23 cellular contexts compared by ENCODE assay signal in genomic region chr11:20310596-20311394, GRCh38. TPM values are rescaled to one million over a fixed set of nuclear protein-coding genes. Genes with fewer than 3 reads are reported as not detected.
DNase-seq lines count a peak whose midpoint lies in the region; ATAC-seq and TF ChIP-seq lines count a peak whose summit lies in the region.
"Had no signal": no experiment of that assay in that cellular context is flagged by ENCODE, and none has a peak within 500 bp of the region (broad histone marks: within the 10 kb centered on the region; RNA-seq: fewer than 3 reads in every experiment).

No MANE protein-coding gene starts in this region.

- H3K4me1 Mint-ChIP-seq in endodermal cell, result peaks cover 30% of the 10 kb centered on the region
- H3K4me1 Mint-ChIP-seq: activated CD4-positive, alpha-beta T cell treated with anti-CD3 and anti-CD28 coated beads for 36 hours; CD4-positive, CD25-positive, alpha-beta regulatory T cell; natural killer cell; stimulated activated naive B cell treated with anti-CD40 and anti-IgM and Interleukin-4, amounts not matched to agents 10 μg/mL and 1 μg/mL and 100 μg/mL, for 72 hours had no signal

- H3K4me3 Mint-ChIP-seq in endodermal cell, result no peak overlapping the region
- H3K4me3 Mint-ChIP-seq: activated CD4-positive, alpha-beta T cell treated with anti-CD3 and anti-CD28 coated beads for 36 hours; CD4-positive, CD25-positive, alpha-beta regulatory T cell; H9; natural killer cell; stimulated activated naive B cell treated with anti-CD40 and anti-IgM and Interleukin-4, amounts not matched to agents 10 μg/mL and 1 μg/mL and 100 μg/mL, for 72 hours had no signal

- TF ChIP-seq CTCF in endodermal cell (conservative IDR thresholded peaks at IDR 0.05), result no peak

- H3K4me1 ChIP-seq in endodermal cell (ENCODE audit: control insufficient read depth, insufficient read depth, low read length), result peaks cover 8% of the 10 kb centered on the region
- no peaks in the 10 kb centered on the region for H3K4me1 ChIP-seq in right cardiac atrium (ENCODE audit: control insufficient read depth, insufficient read depth, low read length)
- H3K4me1 ChIP-seq: A549 had no signal

- no peaks in the 10 kb centered on the region for H3K9me3 ChIP-seq in endodermal cell (ENCODE audit: control insufficient read depth, low read length)
- H3K9me3 ChIP-seq in right cardiac atrium (ENCODE audit: control insufficient read depth, low read length), result no peaks in the 10 kb centered on the region
- H3K9me3 ChIP-seq: A549 had no signal

- peaks cover 5% of the 10 kb centered on the region for H3K27me3 Mint-ChIP-seq in endodermal cell (ENCODE audit: insufficient read depth)

- 75 to 86% methylated on average over 4 to 11 of the region's 11 CpGs for WGBS in endodermal cell (ENCODE audit: insufficient coverage in 1 of 2, insufficient read length in 1 of 2), 2 experiments
- 85% methylated on average over 11 of the region's 11 CpGs for WGBS in right cardiac atrium

- H3K4me3 ChIP-seq in endodermal cell (ENCODE audit: low read length), result no peak overlapping the region
- no peak overlapping the region for H3K4me3 ChIP-seq in right cardiac atrium (ENCODE audit: low read length)
- H3K4me3 ChIP-seq: A549, GM12878, lung, skin epidermis had no signal

- peak overlapping the region; percentile 13 for H3K27ac Mint-ChIP-seq in endodermal cell
- H3K27ac Mint-ChIP-seq: activated CD4-positive, alpha-beta T cell treated with anti-CD3 and anti-CD28 coated beads for 36 hours; activated naive CD4-positive, alpha-beta T cell treated with anti-CD3 and anti-CD28 coated beads, Interleukin-2, amount 50 U/mL, for 72 hours; CD4-positive, CD25-positive, alpha-beta regulatory T cell; natural killer cell; stimulated activated naive B cell treated with anti-CD40 and anti-IgM and Interleukin-4, amounts not matched to agents 10 μg/mL and 1 μg/mL and 100 μg/mL, for 72 hours had no signal

- peak; percentile 1 for DNase-seq in NCI-H510A (lab: John Stamatoyannopoulos, UW)
- no peak for DNase-seq in NCI-H510A treated with DMSO at 0.1 percent for 48 hours (lab: John Stamatoyannopoulos, UW)
- peak; percentile 15 for DNase-seq in NCI-H774 (lab: John Stamatoyannopoulos, UW)
- DNase-seq in endodermal cell, result no peak
- DNase-seq in right cardiac atrium, result no peak
- no peak for DNase-seq in activated CD4-positive, alpha-beta T cell treated with anti-CD3 and anti-CD28 coated beads for 48 hours
- DNase-seq in stimulated activated CD4-positive, alpha-beta T cell treated with anti-CD3 and anti-CD28 coated beads, Interleukin-2, amount 100 ng/mL, for 48 hours, result no peak
- DNase-seq: activated CD4-positive, alpha-beta T cell treated with anti-CD3 and anti-CD28 coated beads for 36 hours; activated effector memory CD4-positive, alpha-beta T cell treated with Interleukin-2 at 50 U/mL for 16 hours; activated T-cell treated with anti-CD3 and anti-CD28 coated beads for 4 hours; CD4-positive, CD25-positive, alpha-beta regulatory T cell; effector CD4-positive, alpha-beta T cell; H9; natural killer cell; stimulated activated naive B cell treated with anti-CD40 and anti-IgM and Interleukin-4, amounts not matched to agents 10 μg/mL and 1 μg/mL and 100 μg/mL, for 72 hours; T-helper 9 cell had no signal

- H3K27ac ChIP-seq in endodermal cell (ENCODE audit: low read depth, low read length) (no peak overlapping the region), right cardiac atrium (ENCODE audit: low read length) (no peak overlapping the region)
- H3K27ac ChIP-seq: A549, epithelial cell of prostate, skin epidermis had no signal

- no peaks in the 10 kb centered on the region for H3K9me3 Mint-ChIP-seq in endodermal cell
- H3K9me3 Mint-ChIP-seq: activated naive CD4-positive, alpha-beta T cell treated with anti-CD3 and anti-CD28 coated beads, Interleukin-2, amount 50 U/mL, for 72 hours; CD4-positive, CD25-positive, alpha-beta regulatory T cell; H9; natural killer cell; stimulated activated naive B cell treated with anti-CD40 and anti-IgM and Interleukin-4, amounts not matched to agents 10 μg/mL and 1 μg/mL and 100 μg/mL, for 72 hours had no signal

- H3K9ac ChIP-seq in endodermal cell (ENCODE audit: extremely low read depth, low read length, poor library complexity, severe bottlenecking), result no peak overlapping the region

- intact Hi-C loops in right cardiac atrium (cut with DNase I), result no loop called here

- ATAC-seq in HG02852 (IDR thresholded peaks at IDR 0.05; ENCODE audit: unreplicated experiment) (no peak), right cardiac atrium (no peak)
- ATAC-seq: A549; activated CD4-positive, alpha-beta T cell treated with anti-CD3 and anti-CD28 coated beads for 36 hours; activated naive CD4-positive, alpha-beta T cell treated with anti-CD3 and anti-CD28 coated beads, Interleukin-2, amount 50 U/mL, for 72 hours; GM12878; natural killer cell; stimulated activated naive B cell treated with anti-CD40 and anti-IgM and Interleukin-4, amounts not matched to agents 10 μg/mL and 1 μg/mL and 100 μg/mL, for 72 hours had no signal

- H3K27me3 ChIP-seq in endodermal cell (ENCODE audit: control insufficient read depth, insufficient read depth, low read length, poor library complexity, severe bottlenecking) (no peaks in the 10 kb centered on the region), right cardiac atrium (ENCODE audit: control insufficient read depth, insufficient read depth) (no peaks in the 10 kb centered on the region)

- no peaks in the 10 kb centered on the region for H3K36me3 ChIP-seq in endodermal cell (ENCODE audit: control insufficient read depth, insufficient read depth, low read length)

- H3K36me3 Mint-ChIP-seq in endodermal cell (ENCODE audit: low read depth), result no peaks in the 10 kb centered on the region
- H3K36me3 Mint-ChIP-seq: activated naive CD4-positive, alpha-beta T cell treated with anti-CD3 and anti-CD28 coated beads, Interleukin-2, amount 50 U/mL, for 72 hours; CD4-positive, CD25-positive, alpha-beta regulatory T cell; natural killer cell; stimulated activated naive B cell treated with anti-CD40 and anti-IgM and Interleukin-4, amounts not matched to agents 10 μg/mL and 1 μg/mL and 100 μg/mL, for 72 hours had no signal

RNA-seq across cellular contexts. Expression of gene HTATIP2, which starts 52.7 kb away (rescaled TPM):
- total RNA-seq in endodermal cell, result 10 to 100 TPM; 52.5 to 66.6 TPM
- polyA plus RNA-seq in endodermal cell (2013, experiment 1 of 2), result 10.2 TPM
- 9.6 TPM for polyA plus RNA-seq in endodermal cell (2013, experiment 2 of 2)
- total RNA-seq in right cardiac atrium, result 10 to 100 TPM; 12.7 to 22.0 (median 17.2) TPM
- 18.4 TPM for polyA plus RNA-seq in right cardiac atrium

Comparison
In these comparisons a context has a peak if more than half of its experiments do, and no peak if none do; other contexts are left out.
1. DNase-seq: peak in NCI-H510A (single experiment) and NCI-H774 (single experiment); none in NCI-H510A treated with DMSO at 0.1 percent for 48 hours (single experiment), endodermal cell (single experiment), right cardiac atrium (0 of 3), activated CD4-positive, alpha-beta T cell treated with anti-CD3 and anti-CD28 coated beads for 48 hours (single experiment) and stimulated activated CD4-positive, alpha-beta T cell treated with anti-CD3 and anti-CD28 coated beads, Interleukin-2, amount 100 ng/mL, for 48 hours (0 of 2).